Comparison of ENCODE assay signal across 21 cellular contexts in the genomic region with DNA sequence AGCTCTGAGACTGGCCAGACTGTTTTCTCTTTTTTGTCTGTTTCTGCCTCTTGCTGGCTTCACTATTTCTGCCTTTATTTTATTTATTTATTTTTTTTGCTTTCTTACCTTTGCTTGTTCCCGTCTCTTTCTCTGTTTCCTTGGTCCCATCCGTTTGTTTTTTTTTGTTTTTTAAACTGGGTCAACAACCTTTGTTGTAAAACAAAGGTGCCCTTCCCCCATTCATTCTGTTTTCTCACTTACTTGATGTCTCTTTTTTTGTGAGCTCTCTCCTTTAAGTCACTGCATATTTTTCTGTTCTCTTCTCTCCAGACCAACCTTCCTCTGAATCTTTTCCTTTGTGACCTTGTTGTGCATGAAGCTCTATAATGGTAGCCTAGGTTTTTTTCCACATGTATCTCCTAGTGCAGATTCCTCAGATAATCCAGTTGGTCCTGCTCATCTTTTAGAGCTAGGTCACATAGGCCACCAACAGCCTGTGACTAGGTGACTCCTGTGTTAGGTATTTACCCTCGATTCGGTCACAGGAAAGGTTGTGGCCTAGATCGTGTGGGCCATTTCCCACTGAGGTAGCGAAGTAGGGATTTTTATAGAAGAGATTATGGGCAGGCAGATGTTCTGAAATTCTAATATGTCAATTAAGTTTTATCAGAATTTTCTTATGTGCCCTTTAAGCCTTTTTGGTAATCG. TPM values are rescaled to one million over a fixed set of nuclear protein-coding genes. Genes with fewer than 3 reads are reported as not detected.
DNase-seq lines count a peak whose midpoint lies in the region; ATAC-seq and TF ChIP-seq lines count a peak whose summit lies in the region.
"Had no signal": no experiment of that assay in that cellular context is flagged by ENCODE, and none has a peak within 500 bp of the region (broad histone marks: within the 10 kb centered on the region; RNA-seq: fewer than 3 reads in every experiment).

No MANE protein-coding gene starts in this region.

- H3K27ac ChIP-seq in CD8-positive, alpha-beta memory T cell (ENCODE audit: low read depth, low read length), result no peak overlapping the region
- peak overlapping the region; percentile 8 for H3K27ac ChIP-seq in hepatocyte
- H3K27ac ChIP-seq: adrenal gland, esophagus squamous epithelium, right lobe of liver, SJSA1 had no signal

- WGBS in hepatocyte (ENCODE audit: low lambda C conversion rate, missing lambda C conversion rate), result 67% methylated on average over 7 of the region's 7 CpGs

- peaks cover 0 to 5% (median 2%) of the 10 kb centered on the region in 3 donors for H3K36me3 Mint-ChIP-seq in CD8-positive, alpha-beta memory T cell
- H3K36me3 Mint-ChIP-seq in nephron (ENCODE audit: low read depth) (no peaks in the 10 kb centered on the region), progenitor cell of endocrine pancreas (ENCODE audit: insufficient read depth) (no peaks in the 10 kb centered on the region)

- H3K36me3 ChIP-seq in CD8-positive, alpha-beta memory T cell (ENCODE audit: insufficient read depth, low read length), result no peaks in the 10 kb centered on the region
- no peaks in the 10 kb centered on the region for H3K36me3 ChIP-seq in hepatocyte (replicated peaks; ENCODE audit: insufficient read depth, low read depth)
- H3K36me3 ChIP-seq: adrenal gland, esophagus squamous epithelium, right lobe of liver, SJSA1 had no signal

- H3K9me2 ChIP-seq in hepatocyte (replicated peaks; ENCODE audit: insufficient read depth), result no peaks in the 10 kb centered on the region

- no peaks in the 10 kb centered on the region for H3K27me3 ChIP-seq in CD8-positive, alpha-beta memory T cell (ENCODE audit: insufficient read depth, low read length, poor library complexity, severe bottlenecking)
- no peaks in the 10 kb centered on the region for H3K27me3 ChIP-seq in hepatocyte
- H3K27me3 ChIP-seq: adrenal gland, esophagus squamous epithelium, right lobe of liver, SJSA1 had no signal

- ATAC-seq in GM21528 (IDR thresholded peaks at IDR 0.05; ENCODE audit: low FRiP score, unreplicated experiment), result no peak
- no peak for ATAC-seq in HG02981 (IDR thresholded peaks at IDR 0.05; ENCODE audit: unreplicated experiment)
- ATAC-seq: right lobe of liver had no signal

- peak overlapping the region in 2 of 7 donors; percentile 19 to 28 for H3K4me3 Mint-ChIP-seq in CD8-positive, alpha-beta memory T cell
- H3K4me3 Mint-ChIP-seq in nephron (no peak overlapping the region), progenitor cell of endocrine pancreas (ENCODE audit: low read depth) (no peak overlapping the region)
- H3K4me3 Mint-ChIP-seq: T-helper 2 cell treated with Interferon-gamma antibody and Interleukin-4, amounts not matched to agents 5 μg/mL and 100 μg/mL, for 36 hours had no signal

- no peaks in the 10 kb centered on the region for H3K27me3 Mint-ChIP-seq in CD8-positive, alpha-beta memory T cell
- no peaks in the 10 kb centered on the region for H3K27me3 Mint-ChIP-seq in nephron (ENCODE audit: low read depth)
- no peaks in the 10 kb centered on the region for H3K27me3 Mint-ChIP-seq in progenitor cell of endocrine pancreas

- peaks cover 41% of the 10 kb centered on the region for H3K4me1 ChIP-seq in CD8-positive, alpha-beta memory T cell (ENCODE audit: insufficient read depth, low read length)
- H3K4me1 ChIP-seq in hepatocyte (ENCODE audit: insufficient read depth), result peaks cover 54% of the 10 kb centered on the region

- POLR2A ChIA-PET in CD8-positive, alpha-beta memory T cell (lab: Charles Lee), result interaction anchor here (2.0 kb wide), 1 partner anchor 15 kb away, joined by 4 read pairs; no protein-coding TSS in a partner anchor

- DNase-seq in CD8-positive, alpha-beta memory T cell, result no peak
- no peak for DNase-seq in LNCaP clone FGC (ENCODE audit: low read depth)
- DNase-seq in hepatocyte (ENCODE audit: low spot score), result no peak
- no peak for DNase-seq in progenitor cell of endocrine pancreas (ENCODE audit: low spot score, unreplicated experiment)
- no peak for DNase-seq in DMS 273 treated with DMSO at 0.1 percent for 48 hours (lab: John Stamatoyannopoulos, UW)
- DNase-seq: activated effector memory CD4-positive, alpha-beta T cell treated with Interleukin-2 at 50 U/mL for 16 hours; adrenal gland; EL; esophagus squamous epithelium; mammary epithelial cell; NCI-H2081 treated with DMSO at 0.1 percent for 48 hours; NCI-H524; occipital lobe; right lobe of liver had no signal

- H3K27ac Mint-ChIP-seq in CD8-positive, alpha-beta memory T cell, result peak overlapping the region; percentile 1 to 67 (median 34)
- H3K27ac Mint-ChIP-seq in nephron, result peak overlapping the region in 2 of 3 experiments; percentile 50 to 60
- no peak overlapping the region for H3K27ac Mint-ChIP-seq in progenitor cell of endocrine pancreas
- H3K27ac Mint-ChIP-seq: T-helper 2 cell treated with Interferon-gamma antibody and Interleukin-4, amounts not matched to agents 5 μg/mL and 100 μg/mL, for 36 hours had no signal

- H3K4me2 ChIP-seq in hepatocyte, result peak overlapping the region; percentile 13

- peaks cover 83% of the 10 kb centered on the region for H4K20me1 ChIP-seq in hepatocyte (ENCODE audit: insufficient read depth, poor library complexity, severe bottlenecking)

- peaks cover 100% of the 10 kb centered on the region for H3K79me2 ChIP-seq in hepatocyte

- H3K9me3 ChIP-seq in CD8-positive, alpha-beta memory T cell (ENCODE audit: low read length), result no peaks in the 10 kb centered on the region
- no peaks in the 10 kb centered on the region for H3K9me3 ChIP-seq in hepatocyte (ENCODE audit: low read depth)
- H3K9me3 ChIP-seq: adrenal gland, esophagus squamous epithelium, right lobe of liver, SJSA1 had no signal

- no peak overlapping the region for H3K4me3 ChIP-seq in CD8-positive, alpha-beta memory T cell (ENCODE audit: low read length)
- peak overlapping the region; percentile 1; the same call in 1 of the 2 replicates for H3K4me3 ChIP-seq in LNCaP clone FGC (ENCODE audit: low read depth, low read length)
- no peak overlapping the region for H3K4me3 ChIP-seq in hepatocyte
- H3K4me3 ChIP-seq: adrenal gland, esophagus squamous epithelium, right lobe of liver, SJSA1 had no signal

- TF ChIP-seq CTCF in LNCaP clone FGC (IDR thresholded peaks at IDR 0.05; ENCODE audit: control insufficient read depth, extremely low read depth, insufficient read depth), result no peak
- TF ChIP-seq CTCF in hepatocyte (IDR thresholded peaks at IDR 0.05; ENCODE audit: poor library complexity), result no peak
- TF ChIP-seq CTCF in nephron (IDR thresholded peaks at IDR 0.05; ENCODE audit: unreplicated experiment in 3 of 3), result no peak
- TF ChIP-seq CTCF in progenitor cell of endocrine pancreas (IDR thresholded peaks at IDR 0.05; ENCODE audit: unreplicated experiment), result no peak

- peaks cover 66 to 76% (median 67%) of the 10 kb centered on the region in 3 donors for H3K4me1 Mint-ChIP-seq in CD8-positive, alpha-beta memory T cell
- peaks cover 41% of the 10 kb centered on the region for H3K4me1 Mint-ChIP-seq in nephron
- peaks cover 47% of the 10 kb centered on the region for H3K4me1 Mint-ChIP-seq in progenitor cell of endocrine pancreas (ENCODE audit: low read depth)

- H3K9me3 Mint-ChIP-seq in CD8-positive, alpha-beta memory T cell, result no peaks in the 10 kb centered on the region
- H3K9me3 Mint-ChIP-seq in nephron (no peaks in the 10 kb centered on the region), progenitor cell of endocrine pancreas (ENCODE audit: low read depth) (no peaks in the 10 kb centered on the region)
- H3K9me3 Mint-ChIP-seq: T-helper 2 cell treated with Interferon-gamma antibody and Interleukin-4, amounts not matched to agents 5 μg/mL and 100 μg/mL, for 36 hours had no signal

- CTCF ChIA-PET in CD8-positive, alpha-beta memory T cell (lab: Charles Lee), result interaction anchor here (1.1 kb wide), 1 partner anchor 60 kb away, joined by 4 read pairs; no protein-coding TSS in a partner anchor

- H2AFZ ChIP-seq in hepatocyte, result no peak overlapping the region

RNA-seq across cellular contexts. Expression of gene GNAI3, which starts 15.9 kb away (rescaled TPM):
- total RNA-seq in CD8-positive, alpha-beta memory T cell, result 1 to 10 TPM; 9.8 to 9.9 TPM
- polyA plus RNA-seq in CD8-positive, alpha-beta memory T cell, result 8.6 TPM
- 10.9 and 11.5 TPM in 2 replicates for total RNA-seq in hepatocyte
- 8.1 and 8.9 TPM in 2 replicates for polyA plus RNA-seq in hepatocyte
- 10.0 and 10.3 TPM in 2 replicates for total RNA-seq in progenitor cell of endocrine pancreas

RNA-seq across cellular contexts. Expression of gene GPR61, which starts 24.7 kb away (rescaled TPM):
- under 1 TPM in 1 of 2 experiments, not detected in 1; 0.39 TPM for total RNA-seq in CD8-positive, alpha-beta memory T cell
- polyA plus RNA-seq in CD8-positive, alpha-beta memory T cell, result not detected
- total RNA-seq in hepatocyte (0.50 TPM in 1 of 2 replicates, not detected in the other), progenitor cell of endocrine pancreas (0.53 TPM in 1 of 2 replicates, not detected in the other)
- 0.88 and 1.1 TPM in 2 replicates for polyA plus RNA-seq in hepatocyte
- total RNA-seq: esophagus squamous epithelium, right lobe of liver had no signal
- polyA plus RNA-seq: keratinocyte, mammary epithelial cell had no signal

RNA-seq across cellular contexts. Expression of gene AMIGO1, which starts 54.8 kb away (rescaled TPM):
- total RNA-seq in CD8-positive, alpha-beta memory T cell, result 1 to 10 TPM; 4.0 to 4.9 TPM
- 20.2 TPM for polyA plus RNA-seq in CD8-positive, alpha-beta memory T cell
- total RNA-seq in hepatocyte (4.1 and 4.4 TPM in 2 replicates), progenitor cell of endocrine pancreas (7.0 and 7.2 TPM in 2 replicates)
- 2.0 and 2.6 TPM in 2 replicates for polyA plus RNA-seq in hepatocyte

RNA-seq across cellular contexts. Expression of gene GNAT2, which starts 55.1 kb away (rescaled TPM):
- 1 to 10 TPM in 1 of 2 experiments, under 1 TPM in 1; 0.53 to 1.5 TPM for total RNA-seq in CD8-positive, alpha-beta memory T cell
- polyA plus RNA-seq in CD8-positive, alpha-beta memory T cell, result not detected
- 0.96 TPM in 1 of 2 replicates, not detected in the other for total RNA-seq in hepatocyte
- polyA plus RNA-seq in hepatocyte, result 0.18 and 0.19 TPM in 2 replicates
- 0.57 TPM in 1 of 2 replicates, not detected in the other for total RNA-seq in progenitor cell of endocrine pancreas
- total RNA-seq: cardiac septum, esophagus squamous epithelium, mammary epithelial cell, occipital lobe had no signal

RNA-seq across cellular contexts. Expression of gene AMPD2, which starts 55.3 kb away (rescaled TPM):
- total RNA-seq in CD8-positive, alpha-beta memory T cell, result 10 to 100 TPM; 69.1 to 91.1 TPM
- 36.0 TPM for polyA plus RNA-seq in CD8-positive, alpha-beta memory T cell
- total RNA-seq in hepatocyte (63.1 and 81.9 TPM in 2 replicates), progenitor cell of endocrine pancreas (91.6 and 94.5 TPM in 2 replicates)
- polyA plus RNA-seq in hepatocyte, result 80.9 and 101 TPM in 2 replicates
